2 cellular contexts compared by ENCODE assay signal in the genomic region with DNA sequence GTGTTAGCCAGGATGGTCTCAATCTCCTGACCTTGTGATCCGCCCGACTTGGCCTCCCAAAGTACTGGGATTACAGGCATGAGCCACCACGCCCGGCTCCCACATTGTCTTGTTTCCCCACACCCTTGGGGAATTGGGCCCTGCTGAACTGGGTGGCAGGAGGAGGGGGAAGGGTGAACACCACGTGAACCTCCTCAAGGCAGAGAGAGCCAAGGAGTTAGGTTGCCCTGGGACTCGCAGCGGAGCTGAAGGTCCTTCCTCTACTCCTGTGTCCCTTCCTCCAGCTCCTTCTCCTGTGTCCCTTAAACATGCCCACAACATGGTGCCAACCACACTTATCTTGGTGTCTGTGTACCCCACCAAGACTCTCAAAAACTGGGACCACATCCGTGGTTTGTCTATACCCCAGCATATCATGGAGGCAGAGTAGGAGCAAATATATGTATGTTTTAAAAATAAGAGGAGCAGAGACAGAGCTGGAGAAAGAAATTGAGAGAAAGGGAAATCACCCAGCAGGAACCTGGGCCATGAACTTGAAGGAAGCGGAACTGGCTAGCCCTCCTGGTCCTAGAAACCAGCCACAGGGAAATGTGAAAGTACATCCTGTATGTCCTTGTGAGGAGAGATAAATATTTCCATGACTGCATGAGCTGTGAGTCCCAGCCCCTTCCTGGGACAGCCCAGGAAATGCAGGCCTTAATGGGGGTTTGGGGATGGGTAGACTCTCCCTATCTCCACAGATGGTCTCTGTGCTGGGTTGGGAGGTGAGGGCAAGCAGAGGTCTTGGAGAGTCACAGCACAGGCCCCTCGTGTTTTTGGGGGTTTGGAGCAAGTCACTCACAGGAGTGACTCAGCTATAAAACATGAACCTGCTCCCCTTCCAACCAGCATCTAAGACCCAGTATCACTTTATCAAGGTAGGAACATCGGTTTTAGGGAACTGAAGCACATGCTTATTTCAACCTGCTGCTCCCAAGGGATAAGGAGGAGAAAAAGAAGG.
TF ChIP-seq lines count a peak whose summit lies in the region.

No MANE protein-coding gene starts in this region.

TF ChIP-seq in endothelial cell of umbilical vein, 7 proteins besides CTCF, POLR2A, EP300 and RAD21:
- TF ChIP-seq MAX (IDR thresholded peaks at IDR 0.05; ENCODE audit: insufficient read depth, insufficient read length) (no peak), EZH2 (IDR thresholded peaks at IDR 0.05; ENCODE audit: borderline replicate concordance, low read depth, low read length, severe bottlenecking) (no peak), FOS (IDR thresholded peaks at IDR 0.05; ENCODE audit: borderline replicate concordance, insufficient read depth, low read length) (peak; percentile 21)
TF ChIP-seq in endothelial cell of umbilical vein: peak in this region for 1.

TF ChIP-seq in HepG2, 621 proteins besides CTCF, POLR2A, EP300 and RAD21:
- TF ChIP-seq SIN3B (IDR thresholded peaks at IDR 0.05; ENCODE audit: low read length) (no peak), NFE2L2 (IDR thresholded peaks at IDR 0.05; ENCODE audit: low read length) (peak; percentile 19; the same call in 1 of the 2 replicates), NFE2L1 (CRISPR knock-in tag; IDR thresholded peaks at IDR 0.05; ENCODE audit: borderline replicate concordance) (no peak), DNMT3B (CRISPR knock-in tag; conservative IDR thresholded peaks at IDR 0.05) (no peak)
